19 cellular contexts compared by ENCODE assay signal in the genomic region with DNA sequence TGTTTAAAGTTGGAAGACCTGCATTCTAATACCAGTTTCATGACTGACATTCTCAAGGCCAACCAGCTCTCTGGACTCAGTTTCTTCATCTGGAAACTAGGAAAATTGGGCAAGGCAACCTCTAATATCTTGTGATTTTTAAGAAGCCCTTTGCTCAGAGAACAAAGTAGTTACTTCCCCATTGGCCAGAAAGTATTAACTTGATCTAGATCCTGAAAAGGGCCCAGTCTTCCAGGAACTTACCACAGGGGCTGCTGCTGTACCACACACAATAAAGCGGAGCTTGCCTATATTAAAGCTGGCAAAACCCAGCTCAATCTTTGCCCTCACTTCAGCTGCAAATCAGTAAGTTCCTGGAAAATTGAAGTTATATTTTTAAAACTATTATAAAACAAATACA.
"Had no signal": no experiment of that assay in that cellular context is flagged by ENCODE, and none has a peak within 500 bp of the region (broad histone marks: within the 10 kb centered on the region; RNA-seq: fewer than 3 reads in every experiment).

No MANE protein-coding gene starts in this region.

- H3K4me3 ChIP-seq: ascending aorta, colonic mucosa, lower lobe of right lung, smooth muscle cell, tibial nerve, uterus had no signal

- H3K4me2 ChIP-seq: smooth muscle cell had no signal

- H3K4me3 Mint-ChIP-seq: activated CD8-positive, alpha-beta T cell treated with anti-CD3 and anti-CD28 coated beads for 36 hours; activated naive CD4-positive, alpha-beta T cell treated with anti-CD3 and anti-CD28 coated beads for 36 hours; central memory CD8-positive, alpha-beta T cell; nephron had no signal

- DNase-seq: activated CD4-positive, alpha-beta T cell treated with anti-CD3 and anti-CD28 coated beads for 48 hours; activated CD4-positive, CD25-positive, alpha-beta regulatory T cell; activated CD8-positive, alpha-beta T cell treated with anti-CD3 and anti-CD28 coated beads for 36 hours; activated naive CD4-positive, alpha-beta T cell treated with anti-CD3 and anti-CD28 coated beads for 36 hours; activated T-cell treated with anti-CD3 and anti-CD28 coated beads, Interleukin-2, amount 50 U/mL, for 1 hour; colonic mucosa; erythroblast; hypothalamus; lower lobe of right lung; stimulated activated CD4-positive, alpha-beta T cell treated with anti-CD3 and anti-CD28 coated beads, Interleukin-4, amount 100 ng/mL, for 4 hours; stimulated activated naive CD4-positive, alpha-beta T cell treated with Interleukin-2 at 50 U/mL for 16 hours; T-helper 9 cell; uterus had no signal

- H2AFZ ChIP-seq: parathyroid adenoma had no signal

- H3K36me3 ChIP-seq: ascending aorta, colonic mucosa, lower lobe of right lung, tibial nerve, uterus had no signal

- H3K9me3 ChIP-seq: ascending aorta, colonic mucosa, lower lobe of right lung, tibial nerve, uterus had no signal

- H3K4me1 Mint-ChIP-seq: nephron had no signal

- H3K27ac Mint-ChIP-seq: activated CD8-positive, alpha-beta T cell treated with anti-CD3 and anti-CD28 coated beads for 36 hours; activated naive CD4-positive, alpha-beta T cell treated with anti-CD3 and anti-CD28 coated beads for 36 hours; nephron had no signal

- H3K9ac ChIP-seq: parathyroid adenoma had no signal

- H3K4me1 ChIP-seq: ascending aorta, colonic mucosa, lower lobe of right lung, parathyroid adenoma, tibial nerve, uterus had no signal

- H3K9me3 Mint-ChIP-seq: activated naive CD4-positive, alpha-beta T cell treated with anti-CD3 and anti-CD28 coated beads for 36 hours; central memory CD8-positive, alpha-beta T cell; nephron had no signal

- H3K27me3 Mint-ChIP-seq: activated CD8-positive, alpha-beta T cell treated with anti-CD3 and anti-CD28 coated beads for 36 hours; central memory CD8-positive, alpha-beta T cell had no signal

- ATAC-seq: activated CD8-positive, alpha-beta T cell treated with anti-CD3 and anti-CD28 coated beads for 36 hours had no signal

- H3K27me3 ChIP-seq: ascending aorta, colonic mucosa, tibial nerve, uterus had no signal

- H3K79me2 ChIP-seq: parathyroid adenoma had no signal

- H3K27ac ChIP-seq: ascending aorta, colonic mucosa, lower lobe of right lung, parathyroid adenoma, tibial nerve, uterus had no signal
